In genomic region chr1:31593770-31594632, GRCh38 we compare ENCODE assay signal across 8 cellular contexts. TPM values are rescaled to one million over a fixed set of nuclear protein-coding genes. Genes with fewer than 3 reads are reported as not detected.
DNase-seq lines count a peak whose midpoint lies in the region; ATAC-seq and TF ChIP-seq lines count a peak whose summit lies in the region.

No MANE protein-coding gene starts in this region.

- no peaks in the 10 kb centered on the region for H3K79me2 ChIP-seq in neural cell (replicated peaks; ENCODE audit: insufficient read depth, low read length)

- CTCF ChIA-PET in activated CD8-positive, alpha-beta T cell treated with anti-CD3 and anti-CD28 coated beads for 36 hours (lab: Charles Lee): interaction anchor here (0.7 to 3.7 kb wide), 7 partner anchors 14 to 183 kb away, joined by 3 to 19 read pairs (median 4); partner anchors contain the start of gene HCRTR1

- ATAC-seq in HG02981 (IDR thresholded peaks at IDR 0.05; ENCODE audit: unreplicated experiment) (peak; percentile 72), HG03095 (IDR thresholded peaks at IDR 0.05; ENCODE audit: unreplicated experiment) (no peak)
- peak; percentile 95 for ATAC-seq in activated CD8-positive, alpha-beta T cell treated with anti-CD3 and anti-CD28 coated beads for 36 hours

- no peak overlapping the region for H3K4me3 Mint-ChIP-seq in activated CD8-positive, alpha-beta T cell treated with anti-CD3 and anti-CD28 coated beads for 36 hours

- H3K27ac ChIP-seq in neural cell (ENCODE audit: low read length) (no peak overlapping the region), tibial nerve (no peak overlapping the region)

- no peak overlapping the region for H2AFZ ChIP-seq in neural cell (ENCODE audit: low read depth, low read length)

- peak; percentile 77 for TF ChIP-seq CTCF in activated CD8-positive, alpha-beta T cell treated with anti-CD3 and anti-CD28 coated beads for 36 hours (IDR thresholded peaks at IDR 0.05)
- peak; percentile 43 for TF ChIP-seq CTCF in neural cell (IDR thresholded peaks at IDR 0.05; ENCODE audit: poor library complexity, severe bottlenecking)
- TF ChIP-seq CTCF in tibial nerve (IDR thresholded peaks at IDR 0.05): peak; percentile 58 to 82 (median 73)

- TF ChIP-seq EP300 in neural cell (conservative IDR thresholded peaks at IDR 0.05; ENCODE audit: poor library complexity, severe bottlenecking) (no peak), tibial nerve (IDR thresholded peaks at IDR 0.05) (no peak)

- intact Hi-C loops in activated CD8-positive, alpha-beta T cell treated with anti-CD3 and anti-CD28 coated beads for 36 hours (cut with micrococcal nuclease): no loop called here

- no peaks in the 10 kb centered on the region for H3K36me3 Mint-ChIP-seq in activated CD8-positive, alpha-beta T cell treated with anti-CD3 and anti-CD28 coated beads for 36 hours (ENCODE audit: low read depth)

- no peaks in the 10 kb centered on the region for H3K9me2 ChIP-seq in neural cell (ENCODE audit: insufficient read depth, low read length)

- no peak overlapping the region for H3K4me2 ChIP-seq in neural cell (ENCODE audit: low read length)

- H3K4me1 Mint-ChIP-seq in activated CD8-positive, alpha-beta T cell treated with anti-CD3 and anti-CD28 coated beads for 36 hours (ENCODE audit: low read depth): no peaks in the 10 kb centered on the region

- peak; percentile 44 for DNase-seq in DMS 273 treated with DMSO at 0.1 percent for 48 hours (lab: John Stamatoyannopoulos, UW)
- peak; percentile 84 for DNase-seq in NCI-H82 (lab: John Stamatoyannopoulos, UW)
- peak; percentile 87 for DNase-seq in activated CD8-positive, alpha-beta T cell treated with anti-CD3 and anti-CD28 coated beads for 36 hours
- peak; percentile 35 to 55 for DNase-seq in erythroblast (lab: John Stamatoyannopoulos, UW)
- peak; percentile 57 to 83 for DNase-seq in tibial nerve (ENCODE audit: low spot score in 2 of 2)

- H3K4me3 ChIP-seq in neural cell (ENCODE audit: low read length) (no peak overlapping the region), tibial nerve (no peak overlapping the region)

- H3F3A ChIP-seq in neural cell (ENCODE audit: insufficient read depth, low read length, poor library complexity, severe bottlenecking): no peaks in the 10 kb centered on the region

- H3K9me3 Mint-ChIP-seq in activated CD8-positive, alpha-beta T cell treated with anti-CD3 and anti-CD28 coated beads for 36 hours: no peaks in the 10 kb centered on the region

- H4K20me1 ChIP-seq in neural cell (ENCODE audit: insufficient read depth): no peaks in the 10 kb centered on the region

- POLR2A ChIA-PET in activated CD8-positive, alpha-beta T cell treated with anti-CD3 and anti-CD28 coated beads for 36 hours (lab: Charles Lee): no interaction called here

- no peak overlapping the region for H3K27ac Mint-ChIP-seq in activated CD8-positive, alpha-beta T cell treated with anti-CD3 and anti-CD28 coated beads for 36 hours

- no peaks in the 10 kb centered on the region for H3K27me3 ChIP-seq in neural cell (ENCODE audit: insufficient read depth, low read depth, low read length)
- H3K27me3 ChIP-seq in tibial nerve: peaks cover 0 to 4% of the 10 kb centered on the region in 2 donors

- H3K27me3 Mint-ChIP-seq in activated CD8-positive, alpha-beta T cell treated with anti-CD3 and anti-CD28 coated beads for 36 hours: peaks cover 11% of the 10 kb centered on the region

- 41 to 44% methylated on average over 10 of the region's 10 CpGs for WGBS in tibial nerve, 2 donors

- TF ChIP-seq POLR2A in erythroblast (IDR thresholded peaks at IDR 0.05; ENCODE audit: low read length) (no peak), tibial nerve (IDR thresholded peaks at IDR 0.05) (no peak)

- H3K4me1 ChIP-seq in tibial nerve: peaks cover 0 to 4% (median 1%) of the 10 kb centered on the region in 4 donors

- H3K36me3 ChIP-seq in neural cell (ENCODE audit: insufficient read depth, low read length): no peaks in the 10 kb centered on the region
- H3K36me3 ChIP-seq in tibial nerve: no peaks in the 10 kb centered on the region

- H3K9me3 ChIP-seq in neural cell (ENCODE audit: low read length) (no peaks in the 10 kb centered on the region), tibial nerve (no peaks in the 10 kb centered on the region)

- no peak for TF ChIP-seq RAD21 in neural cell (conservative IDR thresholded peaks at IDR 0.05)

- no peak overlapping the region for H3K9ac ChIP-seq in neural cell (ENCODE audit: low read length)

TF ChIP-seq in neural cell, 6 proteins besides CTCF, POLR2A, EP300 and RAD21:
- no peak for TF ChIP-seq EZH2 (IDR thresholded peaks at IDR 0.05; ENCODE audit: borderline replicate concordance, insufficient read depth, low read length, poor library complexity, severe bottlenecking)
- TF ChIP-seq SMC3 (conservative IDR thresholded peaks at IDR 0.05; ENCODE audit: poor library complexity): no peak
- no peak for TF ChIP-seq REST (IDR thresholded peaks at IDR 0.05; ENCODE audit: borderline replicate concordance)
- no peak for TF ChIP-seq POLR2AphosphoS5 (IDR thresholded peaks at IDR 0.05)
- no peak for TF ChIP-seq TAF1 (IDR thresholded peaks at IDR 0.05; ENCODE audit: low read depth)
- no peak for TF ChIP-seq MXI1 (conservative IDR thresholded peaks at IDR 0.05; ENCODE audit: poor library complexity, severe bottlenecking)
TF ChIP-seq in neural cell: peak in this region for 0.

RNA-seq across cellular contexts. Expression of gene TINAGL1, which starts 17.7 kb away (rescaled TPM):
- total RNA-seq in activated CD8-positive, alpha-beta T cell treated with anti-CD3 and anti-CD28 coated beads for 36 hours: not detected
- 1.0 TPM in 1 of 2 replicates, not detected in the other for polyA plus RNA-seq in neural cell
- polyA minus RNA-seq in neural cell: not detected in 2 replicates
- 100 to 1,000 TPM in 3 of 4 donors, 10 to 100 TPM in 1; 97.3 to 227 (median 198) TPM for total RNA-seq in tibial nerve

RNA-seq across cellular contexts. Expression of gene HCRTR1, which starts 23.5 kb away (rescaled TPM):
- not detected for total RNA-seq in activated CD8-positive, alpha-beta T cell treated with anti-CD3 and anti-CD28 coated beads for 36 hours
- 0.34 and 0.37 TPM in 2 replicates for polyA plus RNA-seq in neural cell
- polyA minus RNA-seq in neural cell: 0.35 TPM in 1 of 2 replicates, not detected in the other
- 1 to 10 TPM in 1 of 4 donors, under 1 TPM in 1, not detected in 2; 0.21 to 2.5 TPM for total RNA-seq in tibial nerve

RNA-seq across cellular contexts. Expression of gene PEF1, which starts 50.7 kb away (rescaled TPM):
- total RNA-seq in activated CD8-positive, alpha-beta T cell treated with anti-CD3 and anti-CD28 coated beads for 36 hours: 10 to 100 TPM; 58.1 to 61.9 TPM
- polyA plus RNA-seq in neural cell: 48.2 and 51.1 TPM in 2 replicates
- polyA minus RNA-seq in neural cell: 36.1 and 41.9 TPM in 2 replicates
- 100 to 1,000 TPM in 1 of 4 donors, 10 to 100 TPM in 3; 62.5 to 108 (median 89.7) TPM for total RNA-seq in tibial nerve

Comparison
In these comparisons a context has a peak if more than half of its experiments do, and no peak if none do; other contexts are left out.
1. RNA of gene TINAGL1, which starts 17.7 kb away (total RNA-seq): 97.3 to 227 TPM in tibial nerve; not detected in activated CD8-positive, alpha-beta T cell treated with anti-CD3 and anti-CD28 coated beads for 36 hours; every median in the first group is over 10 times any median in the second.
2. Peak in every context shown above with its lines, with median percentiles within 50 percentile points of each other: DNase-seq and CTCF ChIP-seq.